ENCODE assay signal across 12 cellular contexts in genomic region chr12:129570796-129571400, GRCh38.
"Had no signal": no experiment of that assay in that cellular context is flagged by ENCODE, and none has a peak within 500 bp of the region (broad histone marks: within the 10 kb centered on the region; RNA-seq: fewer than 3 reads in every experiment).

No MANE protein-coding gene starts in this region.

- H3K4me3 ChIP-seq: ascending aorta, heart left ventricle, pancreas had no signal

- H3K36me3 ChIP-seq: ascending aorta, heart left ventricle, pancreas, WERI-Rb-1 had no signal

- H3K9me3 Mint-ChIP-seq: activated CD8-positive, alpha-beta T cell treated with anti-CD3 and anti-CD28 coated beads for 36 hours had no signal

- H3K27me3 Mint-ChIP-seq: activated CD8-positive, alpha-beta T cell treated with anti-CD3 and anti-CD28 coated beads for 36 hours had no signal

- H3K27ac Mint-ChIP-seq: activated CD8-positive, alpha-beta T cell treated with anti-CD3 and anti-CD28 coated beads for 36 hours had no signal

- H3K4me1 ChIP-seq: ascending aorta, heart left ventricle, pancreas had no signal

- H3K27me3 ChIP-seq: ascending aorta, heart left ventricle had no signal

- H3K9me3 ChIP-seq: ascending aorta, heart left ventricle, pancreas had no signal

- H3K4me3 Mint-ChIP-seq: activated CD8-positive, alpha-beta T cell treated with anti-CD3 and anti-CD28 coated beads for 36 hours had no signal

- H3K27ac ChIP-seq: ascending aorta, heart left ventricle, pancreas, WERI-Rb-1 had no signal

- DNase-seq: activated CD4-positive, alpha-beta T cell treated with anti-CD3 and anti-CD28 coated beads for 4 hours; activated CD8-positive, alpha-beta memory T cell treated with anti-CD3 and anti-CD28 coated beads, Interleukin-2, amount 50 U/mL, for 4 hours; activated CD8-positive, alpha-beta T cell treated with anti-CD3 and anti-CD28 coated beads for 36 hours; central memory CD4-positive, alpha-beta T cell; cortex of kidney; effector CD8-positive, alpha-beta T cell; heart left ventricle; left ventricle myocardium superior; pancreas; stimulated activated CD4-positive, alpha-beta T cell treated with anti-CD3 and anti-CD28 coated beads, Interleukin-4, amount 100 ng/mL, for 24 hours; WERI-Rb-1 had no signal
